In genomic region chr5:36444582-36444999, GRCh38 we compare ENCODE assay signal across 11 cellular contexts.
DNase-seq lines count a peak whose midpoint lies in the region; ATAC-seq, FAIRE-seq and TF ChIP-seq lines count a peak whose summit lies in the region.
"Had no signal": no experiment of that assay in that cellular context is flagged by ENCODE, and none has a peak within 500 bp of the region (broad histone marks: within the 10 kb centered on the region; RNA-seq: fewer than 3 reads in every experiment).

No MANE protein-coding gene starts in this region.

- FAIRE-seq in GM12891 (lab: Jason Lieb, UNC), result no peak
- FAIRE-seq: GM18507 had no signal

- H3K36me3 ChIP-seq in body of pancreas (replicated peaks in 1 of 2; ENCODE audit: insufficient read depth in 1 of 2, low read depth in 2 of 2) (no peaks in the 10 kb centered on the region), left ventricle myocardium inferior (no peaks in the 10 kb centered on the region), gastrocnemius medialis (no peaks in the 10 kb centered on the region)
- H3K36me3 ChIP-seq in effector memory CD4-positive, alpha-beta T cell (ENCODE audit: control insufficient read depth, insufficient read depth, low read length), result no peaks in the 10 kb centered on the region

- TF ChIP-seq POLR2A in GM12891 (IDR thresholded peaks at IDR 0.05; ENCODE audit: low read depth, low read length) (no peak), body of pancreas (IDR thresholded peaks at IDR 0.05) (no peak), gastrocnemius medialis (IDR thresholded peaks at IDR 0.05) (no peak)

- in situ Hi-C loops in gastrocnemius medialis (cut with MboI; ENCODE audit: low sequenced_read_pairs in 4 of 4), result no loop called here

- H3K27me3 ChIP-seq in body of pancreas (no peaks in the 10 kb centered on the region), left ventricle myocardium inferior (ENCODE audit: low read depth) (no peaks in the 10 kb centered on the region), gastrocnemius medialis (no peaks in the 10 kb centered on the region)
- H3K27me3 ChIP-seq in effector memory CD4-positive, alpha-beta T cell (replicated peaks; ENCODE audit: control insufficient read depth, insufficient read depth, low read length, poor library complexity, severe bottlenecking), result no peaks in the 10 kb centered on the region

- ATAC-seq in body of pancreas (peak; percentile 80), gastrocnemius medialis (no peak)

- DNase-seq in GM12891 (ENCODE audit: insufficient read length, low spot score) (no peak), body of pancreas (peak; percentile 24 to 67 (median 57)), left ventricle myocardium inferior (peak; percentile 21), gastrocnemius medialis (peak; percentile 21 to 42), NCI-H1436 treated with DMSO at 0.1 percent for 48 hours (lab: John Stamatoyannopoulos, UW) (no peak), GOT3 (lab: John Stamatoyannopoulos, UW) (no peak)
- no peak for DNase-seq in activated CD4-positive, alpha-beta T cell treated with anti-CD3 and anti-CD28 coated beads, Interleukin-2, amount 50 U/mL, for 48 hours
- DNase-seq in effector memory CD4-positive, alpha-beta T cell, result no peak
- DNase-seq: NCI-H1092 had no signal

- H3K4me1 ChIP-seq in body of pancreas, result peaks cover 21% of the 10 kb centered on the region
- H3K4me1 ChIP-seq in left ventricle myocardium inferior, result no peaks in the 10 kb centered on the region
- no peaks in the 10 kb centered on the region for H3K4me1 ChIP-seq in gastrocnemius medialis
- H3K4me1 ChIP-seq in effector memory CD4-positive, alpha-beta T cell (ENCODE audit: control insufficient read depth, insufficient read depth, low read length, poor library complexity, severe bottlenecking), result no peaks in the 10 kb centered on the region

- WGBS in body of pancreas, 2 donors, result 19 to 22% methylated on average over 5 to 6 of the region's 6 CpGs

- peak overlapping the region in 3 of 4 donors; percentile 30 to 69 (median 34) for H3K27ac ChIP-seq in body of pancreas
- no peak overlapping the region for H3K27ac ChIP-seq in left ventricle myocardium inferior (replicated peaks)
- H3K27ac ChIP-seq in gastrocnemius medialis, result no peak overlapping the region
- H3K27ac ChIP-seq in effector memory CD4-positive, alpha-beta T cell (ENCODE audit: insufficient read depth, low read length, poor library complexity, severe bottlenecking), result no peak overlapping the region
- H3K27ac ChIP-seq: VCaP had no signal

- intact Hi-C loops in body of pancreas (cut with DNase I), result no loop called here
- intact Hi-C loops in left ventricle myocardium inferior (cut with micrococcal nuclease), result no loop called here
- intact Hi-C loops in gastrocnemius medialis (cut with DNase I; ENCODE audit: low total_unique reads), result no loop called here

- TF ChIP-seq CTCF in body of pancreas (IDR thresholded peaks at IDR 0.05), result no peak
- no peak for TF ChIP-seq CTCF in left ventricle myocardium inferior (IDR thresholded peaks at IDR 0.05; ENCODE audit: borderline replicate concordance)
- TF ChIP-seq CTCF in gastrocnemius medialis (IDR thresholded peaks at IDR 0.05 in 4 of 5, conservative IDR thresholded peaks at IDR 0.05 in 1 of 5), result no peak

- no peaks in the 10 kb centered on the region for H3K9me3 ChIP-seq in body of pancreas
- H3K9me3 ChIP-seq in left ventricle myocardium inferior (replicated peaks), result no peaks in the 10 kb centered on the region
- no peaks in the 10 kb centered on the region for H3K9me3 ChIP-seq in gastrocnemius medialis
- H3K9me3 ChIP-seq in effector memory CD4-positive, alpha-beta T cell (ENCODE audit: control insufficient read depth, low read length), result no peaks in the 10 kb centered on the region

- H3K4me3 ChIP-seq in body of pancreas, result no peak overlapping the region
- no peak overlapping the region for H3K4me3 ChIP-seq in left ventricle myocardium inferior
- no peak overlapping the region for H3K4me3 ChIP-seq in gastrocnemius medialis
- H3K4me3 ChIP-seq in effector memory CD4-positive, alpha-beta T cell (ENCODE audit: insufficient read depth, low read depth, low read length, poor library complexity, severe bottlenecking), result no peak overlapping the region

TF ChIP-seq in GM12891, 5 proteins besides CTCF, POLR2A, EP300 and RAD21:
- TF ChIP-seq POU2F2 (IDR thresholded peaks at IDR 0.05; ENCODE audit: low read depth, low read length) (no peak), SPI1 (IDR thresholded peaks at IDR 0.05; ENCODE audit: low read depth, low read length) (peak; percentile 50), PAX5 (IDR thresholded peaks at IDR 0.05; ENCODE audit: insufficient read depth, low read length, severe bottlenecking) (no peak), POLR2AphosphoS5 (IDR thresholded peaks at IDR 0.05; ENCODE audit: low read depth, low read length) (no peak)

Comparison
In these comparisons a context has a peak if more than half of its experiments do, and no peak if none do; other contexts are left out.
1. DNase-seq: peak in body of pancreas (4 of 4), left ventricle myocardium inferior (single experiment) and gastrocnemius medialis (2 of 2); none in GM12891 (single experiment), NCI-H1436 treated with DMSO at 0.1 percent for 48 hours (single experiment), activated CD4-positive, alpha-beta T cell treated with anti-CD3 and anti-CD28 coated beads, Interleukin-2, amount 50 U/mL, for 48 hours (0 of 2), GOT3 (single experiment) and effector memory CD4-positive, alpha-beta T cell (0 of 3).
2. H3K27ac ChIP-seq: peak in body of pancreas (3 of 4); none in left ventricle myocardium inferior (single experiment), gastrocnemius medialis (0 of 4) and effector memory CD4-positive, alpha-beta T cell (single experiment).